ENCODE assay signal across 17 cellular contexts in the genomic region with DNA sequence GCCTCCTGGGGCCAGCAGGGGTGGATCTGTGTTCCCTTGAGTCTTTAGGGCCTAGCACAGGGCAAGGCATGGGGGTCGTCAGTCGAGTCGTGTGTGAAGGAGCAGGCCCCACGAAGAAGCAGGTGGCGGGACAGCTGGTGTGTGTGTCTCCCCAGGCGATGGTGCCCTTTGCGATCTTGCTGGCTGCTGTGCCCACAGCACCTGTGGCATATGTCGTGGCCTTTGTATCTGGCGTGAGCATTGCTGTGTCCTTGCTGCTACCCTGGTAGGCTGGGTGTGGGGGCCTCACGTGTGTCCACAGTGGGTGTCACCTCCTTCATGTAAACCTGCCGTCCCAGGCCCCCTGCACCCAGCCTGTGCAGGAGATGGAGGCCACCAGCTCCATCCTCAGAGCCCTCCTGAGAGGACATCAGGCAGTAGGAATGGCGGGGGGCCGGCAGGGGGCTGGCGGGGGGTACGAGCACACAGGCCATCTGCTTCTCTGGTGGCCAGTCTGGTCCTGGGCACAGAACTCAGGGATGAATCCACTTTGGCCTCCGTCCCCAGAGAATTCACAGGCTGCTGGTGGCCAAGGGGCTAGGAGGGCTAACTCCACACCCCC. TPM values are rescaled to one million over a fixed set of nuclear protein-coding genes. Genes with fewer than 3 reads are reported as not detected.
DNase-seq lines count a peak whose midpoint lies in the region; ATAC-seq, FAIRE-seq and TF ChIP-seq lines count a peak whose summit lies in the region.
"Had no signal": no experiment of that assay in that cellular context is flagged by ENCODE, and none has a peak within 500 bp of the region (broad histone marks: within the 10 kb centered on the region; RNA-seq: fewer than 3 reads in every experiment).

No MANE protein-coding gene starts in this region.

- BruUV-seq in K562 (replicated peaks; lab: Mats Ljungman, UMichigan) = no TSS peak

- peaks cover 3% of the 10 kb centered on the region for H3K9me1 ChIP-seq in K562 (ENCODE audit: control insufficient read depth, insufficient read depth, low read length)

- H3K9me3 Mint-ChIP-seq in neural progenitor cell = no peaks in the 10 kb centered on the region
- H3K9me3 Mint-ChIP-seq: CD4-positive, alpha-beta memory T cell; IgD-negative memory B cell had no signal

- WGBS in K562 (ENCODE audit: insufficient coverage, low coverage, missing lambda C conversion rate) = 84% methylated on average over 13 of the region's 16 CpGs
- 82 to 91% methylated on average over 16 of the region's 16 CpGs for WGBS in aorta, 2 donors

- CTCF ChIA-PET in K562 (lab: Yijun Ruan, JAX; ENCODE audit: low intra/inter-chr PET ratio) = no interaction called here

- no peak overlapping the region for H3K4me3 Mint-ChIP-seq in neural progenitor cell
- H3K4me3 Mint-ChIP-seq: CD4-positive, alpha-beta memory T cell; IgD-negative memory B cell had no signal

- no peaks in the 10 kb centered on the region for H3K79me2 ChIP-seq in K562 (ENCODE audit: control insufficient read depth, insufficient read depth, low read length)
- no peaks in the 10 kb centered on the region for H3K79me2 ChIP-seq in neural progenitor cell (ENCODE audit: low read depth)

- in situ Hi-C loops in K562 (cut with MboI) = no loop called here

- H3K27me3 ChIP-seq in K562 (ENCODE audit: control insufficient read depth in 2 of 2, insufficient read depth in 2 of 2, low read length in 2 of 2) = no peaks in the 10 kb centered on the region
- H3K27me3 ChIP-seq in neural progenitor cell = no peaks in the 10 kb centered on the region
- H3K27me3 ChIP-seq in aorta (ENCODE audit: control insufficient read depth in 1 of 2, insufficient read depth in 2 of 2, low read length in 1 of 2) = no peaks in the 10 kb centered on the region
- H3K27me3 ChIP-seq in uterus = no peaks in the 10 kb centered on the region
- H3K27me3 ChIP-seq: BE2C had no signal

- no peaks in the 10 kb centered on the region for H3K9me3 ChIP-seq in K562 (replicated peaks; ENCODE audit: control insufficient read depth, insufficient read depth, low read depth, low read length)
- no peaks in the 10 kb centered on the region for H3K9me3 ChIP-seq in neural progenitor cell (ENCODE audit: low read depth)
- no peaks in the 10 kb centered on the region for H3K9me3 ChIP-seq in aorta (ENCODE audit: control insufficient read depth, low read length)
- H3K9me3 ChIP-seq in uterus = no peaks in the 10 kb centered on the region
- H3K9me3 ChIP-seq: BE2C had no signal

- TF ChIP-seq POLR2A in K562 (conservative IDR thresholded peaks at IDR 0.05) (no peak), uterus (IDR thresholded peaks at IDR 0.05) (no peak)

- TF ChIP-seq CTCF in K562 (IDR thresholded peaks at IDR 0.05 in 2 of 3, conservative IDR thresholded peaks at IDR 0.05 in 1 of 3; ENCODE audit: insufficient read depth in 2 of 3, low read depth in 1 of 3, low read length in 3 of 3) = no peak
- no peak for TF ChIP-seq CTCF in neural progenitor cell (IDR thresholded peaks at IDR 0.05)
- no peak for TF ChIP-seq CTCF in uterus (IDR thresholded peaks at IDR 0.05)

- FAIRE-seq in K562 (lab: Jason Lieb, UNC) = no peak
- FAIRE-seq: A204.1, GM18507 had no signal

- no peak overlapping the region for H3K27ac ChIP-seq in K562 (ENCODE audit: extremely low read depth, low read depth, low read length)
- no peak overlapping the region for H3K27ac ChIP-seq in neural progenitor cell
- no peak overlapping the region for H3K27ac ChIP-seq in aorta (ENCODE audit: low read depth in 1 of 2, low read length in 2 of 2)
- no peak overlapping the region for H3K27ac ChIP-seq in uterus
- H3K27ac ChIP-seq: C4-2B, GM23248 had no signal

- peak; percentile 12 for DNase-seq in NCI-H2171 (lab: John Stamatoyannopoulos, UW)
- DNase-seq in K562 (ENCODE audit: extremely low read depth in 1 of 4, low spot score in 3 of 4) = no peak
- no peak for DNase-seq in neural progenitor cell (ENCODE audit: low spot score)
- DNase-seq in aorta = no peak
- no peak for DNase-seq in NCI-H774 (lab: John Stamatoyannopoulos, UW)
- DNase-seq in uterus = no peak
- DNase-seq: BE2C; CD4-positive, alpha-beta memory T cell; DMS53; GM23248; H7 had no signal

- H3K9ac ChIP-seq in K562 (ENCODE audit: insufficient read depth in 1 of 2, low read depth in 2 of 2, low read length in 2 of 2) = peak overlapping the region in 1 of 2 experiments; percentile 56; a peak in 1 of 4 replicates
- no peak overlapping the region for H3K9ac ChIP-seq in neural progenitor cell
- H3K9ac ChIP-seq: GM23248 had no signal

- H3K4me3 ChIP-seq in K562 (no peak overlapping the region), neural progenitor cell (no peak overlapping the region), aorta (ENCODE audit: low read length in 2 of 2) (no peak overlapping the region), uterus (no peak overlapping the region)
- H3K4me3 ChIP-seq: GM23248 had no signal

- TF ChIP-seq EP300 in K562 (IDR thresholded peaks at IDR 0.05; ENCODE audit: low read length) = no peak

- no peaks in the 10 kb centered on the region for H3F3A ChIP-seq in neural progenitor cell (ENCODE audit: low read depth)

- H3K27ac Mint-ChIP-seq in neural progenitor cell = peak overlapping the region; percentile 65
- H3K27ac Mint-ChIP-seq: CD4-positive, alpha-beta memory T cell had no signal

- intact Hi-C loops in K562 (cut with micrococcal nuclease) (loop anchor here (5.0 kb wide), 1 partner anchor 39 kb away; no protein-coding TSS in a partner anchor), aorta (cut with DNase I) (no loop called here), uterus (cut with DNase I; ENCODE audit: low total_unique reads) (no loop called here)

- peaks cover 22% of the 10 kb centered on the region for H3K36me3 Mint-ChIP-seq in neural progenitor cell

- no peak overlapping the region for H3K4me2 ChIP-seq in K562 (ENCODE audit: insufficient read depth, low read length)
- no peak overlapping the region for H3K4me2 ChIP-seq in neural progenitor cell

- POLR2A ChIA-PET in K562 (lab: Yijun Ruan, JAX) = interaction anchor here (1.0 to 1.6 kb wide), 4 partner anchors 9 to 83 kb away, joined by 3 to 5 read pairs (median 4); partner anchors contain the start of genes UBXN2A and WDCP

- H2AFZ ChIP-seq in K562 (ENCODE audit: low read depth, low read length) (no peak overlapping the region), neural progenitor cell (replicated peaks) (no peak overlapping the region)
- H2AFZ ChIP-seq: GM23248 had no signal

- peaks cover 0 to 21% of the 10 kb centered on the region in 2 experiments; a peak in 3 of 5 replicates for H3K4me1 ChIP-seq in K562 (replicated peaks in 1 of 2; ENCODE audit: control insufficient read depth in 2 of 2, insufficient read depth in 2 of 2, low read length in 2 of 2)
- peaks cover 15% of the 10 kb centered on the region for H3K4me1 ChIP-seq in neural progenitor cell
- no peaks in the 10 kb centered on the region for H3K4me1 ChIP-seq in aorta (ENCODE audit: control insufficient read depth in 1 of 2, insufficient read depth in 2 of 2, low read length in 2 of 2)
- no peaks in the 10 kb centered on the region for H3K4me1 ChIP-seq in uterus
- H3K4me1 ChIP-seq: BE2C had no signal

- no peak for TF ChIP-seq RAD21 in K562 (CRISPR knock-in tag; conservative IDR thresholded peaks at IDR 0.05 in 1 of 2, IDR thresholded peaks at IDR 0.05 in 1 of 2)

- H3K4me1 Mint-ChIP-seq in neural progenitor cell = peaks cover 18% of the 10 kb centered on the region
- H3K4me1 Mint-ChIP-seq: CD4-positive, alpha-beta memory T cell; IgD-negative memory B cell had no signal

- ATAC-seq in K562 (no peak), aorta (ENCODE audit: low FRiP score) (peak; percentile 4), HG02938 (IDR thresholded peaks at IDR 0.05; ENCODE audit: unreplicated experiment) (no peak)

- peaks cover 48% of the 10 kb centered on the region for H3K36me3 ChIP-seq in K562 (ENCODE audit: control insufficient read depth, insufficient read depth, low read length)
- no peaks in the 10 kb centered on the region for H3K36me3 ChIP-seq in neural progenitor cell
- peaks cover 0 to 4% of the 10 kb centered on the region in 2 donors for H3K36me3 ChIP-seq in aorta (ENCODE audit: control insufficient read depth in 1 of 2, insufficient read depth in 2 of 2, low read length in 1 of 2)
- H3K36me3 ChIP-seq in uterus = no peaks in the 10 kb centered on the region

- H4K20me1 ChIP-seq in K562 (replicated peaks; ENCODE audit: control insufficient read depth, insufficient read depth, low read length) (peaks cover 14% of the 10 kb centered on the region; the same call in 1 of the 2 replicates), neural progenitor cell (ENCODE audit: low read depth) (no peaks in the 10 kb centered on the region)

- H3K27me3 Mint-ChIP-seq in neural progenitor cell (ENCODE audit: insufficient read depth, low read depth) = peaks cover 4% of the 10 kb centered on the region
- H3K27me3 Mint-ChIP-seq: CD4-positive, alpha-beta memory T cell; IgD-negative memory B cell had no signal

RNA-seq across cellular contexts. Expression of gene MFSD2B, which starts 13.2 kb away (rescaled TPM):
- total RNA-seq in K562 (2011; cell fraction: chromatin; rRNA removed; ENCODE audit: low replicate concordance) = 9.6 and 15.1 TPM in 2 replicates
- 9.7 and 11.7 TPM in 2 replicates for total RNA-seq in K562 (2011; cell fraction: nucleolus; rRNA removed)
- 8.9 and 13.0 TPM in 2 replicates for total RNA-seq in K562 (2011; cell fraction: nucleoplasm; rRNA removed)
- total RNA-seq in K562 (2014; rRNA removed) = 5.5 and 9.1 TPM in 2 replicates
- 5.2 and 6.8 TPM in 2 replicates for total RNA-seq in K562 (2014; rRNA removed; fragmentation: Illumina TruSeq; extraction: Trizol)
- 7.2 and 8.0 TPM in 2 replicates for total RNA-seq in K562 (2015; rRNA removed; fragmentation: Illumina TruSeq; extraction: Trizol)
- total RNA-seq in K562 (2021) = 10.4 and 10.9 TPM in 2 replicates
- polyA plus RNA-seq in K562 (2011; rRNA removed) = 6.8 and 8.0 TPM in 2 replicates
- polyA plus RNA-seq in K562 (2011; cell fraction: cytosol; rRNA removed) = 4.5 and 9.0 TPM in 2 replicates
- 10.2 and 25.4 TPM in 2 replicates for polyA plus RNA-seq in K562 (2011; cell fraction: nucleus; rRNA removed)
- polyA plus RNA-seq in K562 (2012) = 9.0 and 11.1 TPM in 2 replicates
- 10.5 and 10.7 TPM in 2 replicates for polyA plus RNA-seq in K562 (2014; fragmentation: Illumina TruSeq; extraction: Trizol)
- polyA plus RNA-seq in K562 (2014; fragmentation: Nextera tagmentation; extraction: Ambion mirVana) = 1 to 10 TPM; 2.6 to 3.6 TPM
- 8.4 and 9.9 TPM in 2 replicates for polyA plus RNA-seq in K562 (2014; rRNA removed)
- 2.2 and 3.3 TPM in 2 replicates for polyA minus RNA-seq in K562 (2011; rRNA and poly(A)+ RNA removed)
- polyA minus RNA-seq in K562 (2011; cell fraction: cytosol; rRNA and poly(A)+ RNA removed) = 3.4 and 4.2 TPM in 2 replicates
- 4.2 and 8.2 TPM in 2 replicates for polyA minus RNA-seq in K562 (2011; cell fraction: nucleus; rRNA and poly(A)+ RNA removed)
- total RNA-seq in neural progenitor cell (ENCODE audit: low replicate concordance) = 0.40 TPM in 1 of 2 replicates, not detected in the other
- under 1 TPM; 0.33 to 0.42 TPM for total RNA-seq in aorta
- polyA plus RNA-seq in aorta = under 1 TPM in 1 of 2 donors, not detected in 1; 0.05 TPM
- 1 to 10 TPM in 1 of 4 donors, under 1 TPM in 1, not detected in 2; 0.35 to 1.4 TPM for total RNA-seq in uterus
- total RNA-seq: CD4-positive, alpha-beta memory T cell; HT-29 had no signal
- polyA plus RNA-seq: CD4-positive, alpha-beta memory T cell; IgD-negative memory B cell had no signal

RNA-seq across cellular contexts. Expression of gene WDCP, which starts 24.1 kb away (rescaled TPM):
- 40.6 and 41.2 TPM in 2 replicates for total RNA-seq in K562 (2011; cell fraction: chromatin; rRNA removed; ENCODE audit: low replicate concordance)
- 18.8 and 21.0 TPM in 2 replicates for total RNA-seq in K562 (2011; cell fraction: nucleolus; rRNA removed)
- total RNA-seq in K562 (2011; cell fraction: nucleoplasm; rRNA removed) = 22.8 and 23.7 TPM in 2 replicates
- total RNA-seq in K562 (2014; rRNA removed) (10.1 and 13.2 TPM in 2 replicates), K562 (2014; rRNA removed; fragmentation: Illumina TruSeq; extraction: Trizol) (21.8 and 23.0 TPM in 2 replicates), K562 (2015; rRNA removed; fragmentation: Illumina TruSeq; extraction: Trizol) (20.0 and 20.8 TPM in 2 replicates), K562 (2021) (30.4 and 31.0 TPM in 2 replicates), neural progenitor cell (ENCODE audit: low replicate concordance) (21.6 and 25.9 TPM in 2 replicates), aorta (10 to 100 TPM in 1 of 2 donors, 1 to 10 TPM in 1; 8.3 to 11.2 TPM), uterus (10 to 100 TPM in 3 of 4 donors, 1 to 10 TPM in 1; 5.9 to 18.2 (median 12.1) TPM)
- polyA plus RNA-seq in K562 (2011; rRNA removed) (36.2 and 41.4 TPM in 2 replicates), K562 (2014; fragmentation: Illumina TruSeq; extraction: Trizol) (18.9 and 24.9 TPM in 2 replicates), K562 (2014; fragmentation: Nextera tagmentation; extraction: Ambion mirVana) (10 to 100 TPM; 11.9 to 25.1 TPM), K562 (2014; rRNA removed) (14.2 and 16.2 TPM in 2 replicates), aorta (1 to 10 TPM; 1.3 to 3.5 TPM)
- 18.2 and 21.5 TPM in 2 replicates for polyA plus RNA-seq in K562 (2011; cell fraction: cytosol; rRNA removed)
- 35.7 and 40.6 TPM in 2 replicates for polyA plus RNA-seq in K562 (2011; cell fraction: nucleus; rRNA removed)
- 8.0 and 12.1 TPM in 2 replicates for polyA plus RNA-seq in K562 (2012)
- 51.8 and 69.9 TPM in 2 replicates for polyA minus RNA-seq in K562 (2011; rRNA and poly(A)+ RNA removed)
- polyA minus RNA-seq in K562 (2011; cell fraction: cytosol; rRNA and poly(A)+ RNA removed) = 7.6 and 12.2 TPM in 2 replicates
- polyA minus RNA-seq in K562 (2011; cell fraction: nucleus; rRNA and poly(A)+ RNA removed) = 10.0 and 11.9 TPM in 2 replicates

RNA-seq across cellular contexts. Expression of gene FKBP1B, which starts 26.5 kb away (rescaled TPM):
- total RNA-seq in K562 (2011; cell fraction: chromatin; rRNA removed; ENCODE audit: low replicate concordance) = 4.5 and 7.5 TPM in 2 replicates
- total RNA-seq in K562 (2011; cell fraction: nucleolus; rRNA removed) = 2.4 and 2.7 TPM in 2 replicates
- 3.9 and 7.7 TPM in 2 replicates for total RNA-seq in K562 (2011; cell fraction: nucleoplasm; rRNA removed)
- total RNA-seq in K562 (2014; rRNA removed) = 1.6 and 2.0 TPM in 2 replicates
- total RNA-seq in K562 (2014; rRNA removed; fragmentation: Illumina TruSeq; extraction: Trizol) = 2.4 and 2.8 TPM in 2 replicates
- total RNA-seq in K562 (2015; rRNA removed; fragmentation: Illumina TruSeq; extraction: Trizol) = 1.3 and 1.6 TPM in 2 replicates
- 1.6 and 2.4 TPM in 2 replicates for total RNA-seq in K562 (2021)
- 9.4 and 14.1 TPM in 2 replicates for polyA plus RNA-seq in K562 (2011; rRNA removed)
- polyA plus RNA-seq in K562 (2011; cell fraction: cytosol; rRNA removed) = 10.5 and 10.6 TPM in 2 replicates
- polyA plus RNA-seq in K562 (2011; cell fraction: nucleus; rRNA removed) = 10.7 and 14.9 TPM in 2 replicates
- 2.8 and 3.7 TPM in 2 replicates for polyA plus RNA-seq in K562 (2012)
- polyA plus RNA-seq in K562 (2014; fragmentation: Illumina TruSeq; extraction: Trizol) = 2.8 and 2.9 TPM in 2 replicates
- polyA plus RNA-seq in K562 (2014; fragmentation: Nextera tagmentation; extraction: Ambion mirVana) = 1 to 10 TPM in 1 of 2 experiments, under 1 TPM in 1; 0.58 to 1.2 TPM
- polyA plus RNA-seq in K562 (2014; rRNA removed) = 2.3 and 3.7 TPM in 2 replicates
- 4.1 and 7.1 TPM in 2 replicates for polyA minus RNA-seq in K562 (2011; rRNA and poly(A)+ RNA removed)
- polyA minus RNA-seq in K562 (2011; cell fraction: cytosol; rRNA and poly(A)+ RNA removed) = 2.2 TPM in 1 of 2 replicates, not detected in the other
- 0.81 and 1.9 TPM in 2 replicates for polyA minus RNA-seq in K562 (2011; cell fraction: nucleus; rRNA and poly(A)+ RNA removed)
- 46.0 and 58.6 TPM in 2 replicates for total RNA-seq in neural progenitor cell (ENCODE audit: low replicate concordance)
- 1 to 10 TPM; 5.9 to 7.3 TPM for total RNA-seq in aorta
- polyA plus RNA-seq in aorta = 10 to 100 TPM; 18.7 to 24.8 TPM
- total RNA-seq in uterus = 10 to 100 TPM in 1 of 4 donors, 1 to 10 TPM in 3; 6.4 to 82.1 (median 6.8) TPM
- total RNA-seq: HT-29 had no signal

RNA-seq across cellular contexts. Expression of gene SF3B6, which starts 53.1 kb away (rescaled TPM):
- total RNA-seq in K562 (2011; cell fraction: chromatin; rRNA removed; ENCODE audit: low replicate concordance) = 28.6 and 46.5 TPM in 2 replicates
- total RNA-seq in K562 (2011; cell fraction: nucleolus; rRNA removed) = 30.5 and 30.9 TPM in 2 replicates
- 44.7 and 47.3 TPM in 2 replicates for total RNA-seq in K562 (2011; cell fraction: nucleoplasm; rRNA removed)
- total RNA-seq in K562 (2014; rRNA removed) = 170 and 188 TPM in 2 replicates
- total RNA-seq in K562 (2014; rRNA removed; fragmentation: Illumina TruSeq; extraction: Trizol) = 290 and 295 TPM in 2 replicates
- total RNA-seq in K562 (2015; rRNA removed; fragmentation: Illumina TruSeq; extraction: Trizol) = 257 and 279 TPM in 2 replicates
- total RNA-seq in K562 (2021) = 146 and 167 TPM in 2 replicates
- 341 and 473 TPM in 2 replicates for polyA plus RNA-seq in K562 (2011; rRNA removed)
- 135 and 247 TPM in 2 replicates for polyA plus RNA-seq in K562 (2011; cell fraction: cytosol; rRNA removed)
- 53.9 and 109 TPM in 2 replicates for polyA plus RNA-seq in K562 (2011; cell fraction: nucleus; rRNA removed)
- polyA plus RNA-seq in K562 (2012) = 183 and 224 TPM in 2 replicates
- polyA plus RNA-seq in K562 (2014; fragmentation: Illumina TruSeq; extraction: Trizol) = 255 and 293 TPM in 2 replicates
- polyA plus RNA-seq in K562 (2014; fragmentation: Nextera tagmentation; extraction: Ambion mirVana) = 100 to 1,000 TPM; 535 to 591 TPM
- 378 and 407 TPM in 2 replicates for polyA plus RNA-seq in K562 (2014; rRNA removed)
- 126 and 127 TPM in 2 replicates for polyA minus RNA-seq in K562 (2011; rRNA and poly(A)+ RNA removed)
- polyA minus RNA-seq in K562 (2011; cell fraction: cytosol; rRNA and poly(A)+ RNA removed) = 48.7 and 49.1 TPM in 2 replicates
- polyA minus RNA-seq in K562 (2011; cell fraction: nucleus; rRNA and poly(A)+ RNA removed) = 17.1 and 27.1 TPM in 2 replicates
- 186 and 329 TPM in 2 replicates for total RNA-seq in neural progenitor cell (ENCODE audit: low replicate concordance)
- total RNA-seq in aorta = 10 to 100 TPM; 54.4 to 60.5 TPM
- 100 to 1,000 TPM; 115 to 158 TPM for polyA plus RNA-seq in aorta
- total RNA-seq in uterus = 10 to 100 TPM; 55.0 to 99.0 (median 77.1) TPM
